ENCODE assay signal across 1 cellular context in the genomic region with DNA sequence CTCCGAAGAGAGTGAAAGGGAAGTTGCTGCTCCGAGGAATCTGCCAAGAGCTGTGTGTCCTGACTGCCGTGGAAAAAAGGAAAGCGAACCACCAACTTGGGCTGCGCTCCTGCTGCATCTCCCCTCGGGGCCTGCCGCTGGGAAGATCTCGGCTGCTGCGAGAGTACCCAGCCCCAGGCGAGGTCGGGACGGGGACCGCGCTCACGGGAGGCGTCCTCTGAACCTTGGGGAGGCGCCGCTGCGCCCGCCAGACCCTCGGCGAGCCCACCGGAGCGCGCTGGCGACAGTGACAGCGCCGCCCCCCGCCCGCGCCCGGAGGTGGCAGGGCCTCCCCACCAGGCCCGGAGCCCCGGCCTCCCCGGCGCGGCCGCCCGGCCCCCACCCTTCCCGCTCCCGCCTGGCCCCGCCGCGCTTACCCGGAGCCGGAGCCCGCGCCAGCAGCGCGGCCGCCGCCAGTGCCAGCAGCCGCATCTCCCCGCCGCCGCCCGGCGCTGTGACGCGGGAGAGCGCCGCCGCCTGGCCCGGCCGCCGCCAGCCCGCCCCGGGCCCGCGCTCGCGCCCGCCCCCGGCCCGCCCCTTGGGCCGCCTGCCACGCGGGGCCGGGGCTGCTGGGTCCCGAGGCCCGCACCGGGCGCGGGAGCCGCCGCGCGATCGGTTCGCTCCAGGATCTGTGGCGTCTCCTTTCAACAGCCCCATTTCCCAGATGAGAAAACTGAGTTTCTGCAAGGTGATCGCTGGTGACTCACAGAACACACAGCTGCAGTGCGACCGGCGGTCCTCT.
TF ChIP-seq lines count a peak whose summit lies in the region.

A gene with protein sequence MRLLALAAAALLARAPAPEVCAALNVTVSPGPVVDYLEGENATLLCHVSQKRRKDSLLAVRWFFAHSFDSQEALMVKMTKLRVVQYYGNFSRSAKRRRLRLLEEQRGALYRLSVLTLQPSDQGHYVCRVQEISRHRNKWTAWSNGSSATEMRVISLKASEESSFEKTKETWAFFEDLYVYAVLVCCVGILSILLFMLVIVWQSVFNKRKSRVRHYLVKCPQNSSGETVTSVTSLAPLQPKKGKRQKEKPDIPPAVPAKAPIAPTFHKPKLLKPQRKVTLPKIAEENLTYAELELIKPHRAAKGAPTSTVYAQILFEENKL (minus strand): TSS at position 508 of the 781 bp plus-strand sequence. CDS start 37 bp downstream, at position 471.

TF ChIP-seq in IMR-90, 13 proteins besides CTCF, POLR2A, EP300 and RAD21:
- TF ChIP-seq MXI1 (IDR thresholded peaks at IDR 0.05; ENCODE audit: borderline replicate concordance, low read depth, low read length) (no peak), MAZ (IDR thresholded peaks at IDR 0.05; ENCODE audit: borderline replicate concordance, low read depth, low read length) (peak; percentile 46; the same call in 1 of the 2 replicates)
